Comparison of ENCODE assay signal across 14 cellular contexts in the genomic region with DNA sequence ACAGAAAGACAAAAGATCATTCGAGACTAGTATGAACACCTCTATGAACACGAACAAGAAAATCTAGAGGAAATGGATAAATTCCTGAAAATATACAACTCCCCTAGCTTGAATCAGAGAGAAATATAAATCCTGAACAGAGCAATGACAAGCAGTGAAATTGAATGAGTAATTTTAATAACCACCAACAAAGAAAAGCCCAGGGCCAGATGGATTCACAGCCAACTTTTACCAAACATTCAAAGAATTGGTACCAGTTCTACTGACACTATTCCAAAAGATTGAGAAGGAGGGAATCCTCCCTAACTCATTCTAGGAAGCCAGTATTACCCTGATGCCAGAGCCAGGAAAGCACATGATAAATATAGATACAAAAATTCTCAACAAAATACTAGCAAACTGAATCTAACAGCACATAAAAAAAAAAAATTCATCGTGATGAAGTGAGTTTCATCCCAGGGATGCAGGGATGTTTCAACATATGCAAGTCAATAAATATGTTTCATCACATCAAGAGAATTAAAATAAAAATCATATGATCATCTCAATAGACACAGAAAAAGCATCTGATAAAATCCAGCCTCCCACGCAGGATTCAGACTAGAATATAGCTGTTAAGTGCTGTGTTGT. TPM values are rescaled to one million over a fixed set of nuclear protein-coding genes. Genes with fewer than 3 reads are reported as not detected.
DNase-seq lines count a peak whose midpoint lies in the region; ATAC-seq and TF ChIP-seq lines count a peak whose summit lies in the region.
"Had no signal": no experiment of that assay in that cellular context is flagged by ENCODE, and none has a peak within 500 bp of the region (broad histone marks: within the 10 kb centered on the region; RNA-seq: fewer than 3 reads in every experiment).

No MANE protein-coding gene starts in this region.

- H3K9me3 Mint-ChIP-seq in activated naive CD4-positive, alpha-beta T cell treated with anti-CD3 and anti-CD28 coated beads, Interleukin-2, amount 50 U/mL, for 24 hours = no peaks in the 10 kb centered on the region
- no peaks in the 10 kb centered on the region for H3K9me3 Mint-ChIP-seq in stimulated activated naive CD8-positive, alpha-beta T cell treated with anti-CD3 and anti-CD28 coated beads, Interleukin-15, amount 100 ng/mL, for 72 hours

- no peaks in the 10 kb centered on the region for H3K9me3 ChIP-seq in PC-9 (ENCODE audit: insufficient read depth, low read depth)
- H3K9me3 ChIP-seq in effector memory CD4-positive, alpha-beta T cell (ENCODE audit: control insufficient read depth, low read length) = no peaks in the 10 kb centered on the region
- H3K9me3 ChIP-seq in transverse colon = no peaks in the 10 kb centered on the region
- H3K9me3 ChIP-seq: prostate gland had no signal

- no peaks in the 10 kb centered on the region for H3K79me2 ChIP-seq in PC-9 (ENCODE audit: low read depth)

- no peak overlapping the region for H3K4me2 ChIP-seq in PC-9

- peak overlapping the region; percentile 91 for H3K27ac Mint-ChIP-seq in activated naive CD4-positive, alpha-beta T cell treated with anti-CD3 and anti-CD28 coated beads, Interleukin-2, amount 50 U/mL, for 24 hours
- peak overlapping the region; percentile 89 to 92 for H3K27ac Mint-ChIP-seq in stimulated activated naive CD8-positive, alpha-beta T cell treated with anti-CD3 and anti-CD28 coated beads, Interleukin-15, amount 100 ng/mL, for 72 hours

- TF ChIP-seq EP300 in transverse colon (IDR thresholded peaks at IDR 0.05; ENCODE audit: low read depth) = no peak

- no peaks in the 10 kb centered on the region for H3K9me2 ChIP-seq in PC-9 (ENCODE audit: insufficient read depth)

- peaks cover 77% of the 10 kb centered on the region for H3K4me1 Mint-ChIP-seq in activated naive CD4-positive, alpha-beta T cell treated with anti-CD3 and anti-CD28 coated beads, Interleukin-2, amount 50 U/mL, for 24 hours
- H3K4me1 Mint-ChIP-seq in stimulated activated naive CD8-positive, alpha-beta T cell treated with anti-CD3 and anti-CD28 coated beads, Interleukin-15, amount 100 ng/mL, for 72 hours = peaks cover 70% of the 10 kb centered on the region

- H3K4me1 ChIP-seq in PC-9 (replicated peaks; ENCODE audit: insufficient read depth) = no peaks in the 10 kb centered on the region
- peaks cover 31% of the 10 kb centered on the region for H3K4me1 ChIP-seq in effector memory CD4-positive, alpha-beta T cell (ENCODE audit: control insufficient read depth, insufficient read depth, low read length, poor library complexity, severe bottlenecking)
- peaks cover 0 to 10% (median 5%) of the 10 kb centered on the region in 4 donors for H3K4me1 ChIP-seq in transverse colon
- H3K4me1 ChIP-seq: prostate gland had no signal

- no peaks in the 10 kb centered on the region for H3F3A ChIP-seq in PC-9 (ENCODE audit: insufficient read depth, low read depth)

- DNase-seq in activated naive CD4-positive, alpha-beta T cell (lab: John Stamatoyannopoulos, UW) = no peak
- DNase-seq in PC-9 (no peak), NAMALWA (ENCODE audit: low spot score) (no peak), transverse colon (no peak)
- no peak for DNase-seq in effector memory CD4-positive, alpha-beta T cell
- no peak for DNase-seq in stimulated activated naive CD8-positive, alpha-beta T cell treated with anti-CD3 and anti-CD28 coated beads, Interleukin-15, amount 100 ng/mL, for 72 hours
- DNase-seq: foreskin keratinocyte, NCI-H82, substantia nigra had no signal

- intact Hi-C loops in PC-9 (cut with micrococcal nuclease; ENCODE audit: unreplicated experiment) = no loop called here
- intact Hi-C loops in transverse colon (cut with DNase I; ENCODE audit: low total_unique reads) = no loop called here

- H3K27ac ChIP-seq in PC-9 = no peak overlapping the region
- peak overlapping the region; percentile 58 for H3K27ac ChIP-seq in effector memory CD4-positive, alpha-beta T cell (ENCODE audit: insufficient read depth, low read length, poor library complexity, severe bottlenecking)
- no peak overlapping the region for H3K27ac ChIP-seq in transverse colon
- H3K27ac ChIP-seq: foreskin keratinocyte, prostate gland, RWPE1 had no signal

- H3K4me3 ChIP-seq in PC-9 = no peak overlapping the region
- H3K4me3 ChIP-seq in effector memory CD4-positive, alpha-beta T cell (ENCODE audit: insufficient read depth, low read depth, low read length, poor library complexity, severe bottlenecking) = peak overlapping the region; percentile 27
- no peak overlapping the region for H3K4me3 ChIP-seq in transverse colon
- H3K4me3 ChIP-seq: prostate gland had no signal

- peak overlapping the region; percentile 84 for H3K4me3 Mint-ChIP-seq in activated naive CD4-positive, alpha-beta T cell treated with anti-CD3 and anti-CD28 coated beads, Interleukin-2, amount 50 U/mL, for 24 hours
- H3K4me3 Mint-ChIP-seq in stimulated activated naive CD8-positive, alpha-beta T cell treated with anti-CD3 and anti-CD28 coated beads, Interleukin-15, amount 100 ng/mL, for 72 hours = peak overlapping the region; percentile 77 to 82

- H3K36me3 ChIP-seq in PC-9 (ENCODE audit: low read depth) (no peaks in the 10 kb centered on the region), transverse colon (no peaks in the 10 kb centered on the region)
- H3K36me3 ChIP-seq in effector memory CD4-positive, alpha-beta T cell (ENCODE audit: control insufficient read depth, insufficient read depth, low read length) = no peaks in the 10 kb centered on the region
- H3K36me3 ChIP-seq: prostate gland had no signal

- POLR2A ChIA-PET in PC-9 (lab: Charles Lee; ENCODE audit: unreplicated experiment) = interaction anchor here (0.7 to 1.1 kb wide), 2 partner anchors 25 to 79 kb away, joined by 7 to 12 read pairs; partner anchors contain the start of gene PTGER4

- no peak for ATAC-seq in stimulated activated naive CD8-positive, alpha-beta T cell treated with anti-CD3 and anti-CD28 coated beads, Interleukin-15, amount 100 ng/mL, for 72 hours
- ATAC-seq in GM21737 (IDR thresholded peaks at IDR 0.05; ENCODE audit: unreplicated experiment) = no peak
- ATAC-seq: foreskin keratinocyte, HCT116 had no signal

- no TSS peak for BruUV-seq in PC-9 (replicated peaks; lab: Mats Ljungman, UMichigan)

- no peaks in the 10 kb centered on the region for H3K27me3 Mint-ChIP-seq in activated naive CD4-positive, alpha-beta T cell treated with anti-CD3 and anti-CD28 coated beads, Interleukin-2, amount 50 U/mL, for 24 hours
- H3K27me3 Mint-ChIP-seq in stimulated activated naive CD8-positive, alpha-beta T cell treated with anti-CD3 and anti-CD28 coated beads, Interleukin-15, amount 100 ng/mL, for 72 hours = no peaks in the 10 kb centered on the region

- in situ Hi-C loops in transverse colon (cut with MboI; ENCODE audit: low pct_ligation_motif_present in 1 of 4, low pct_unique_long_range_greater_than_20kb in 1 of 4, low sequenced_read_pairs in 3 of 4) = no loop called here

- no peaks in the 10 kb centered on the region for H4K20me1 ChIP-seq in PC-9 (ENCODE audit: insufficient read depth)

- H3K27me3 ChIP-seq in PC-9 (ENCODE audit: insufficient read depth, low read depth) = no peaks in the 10 kb centered on the region
- H3K27me3 ChIP-seq in effector memory CD4-positive, alpha-beta T cell (replicated peaks; ENCODE audit: control insufficient read depth, insufficient read depth, low read length, poor library complexity, severe bottlenecking) = no peaks in the 10 kb centered on the region
- no peaks in the 10 kb centered on the region for H3K27me3 ChIP-seq in transverse colon
- H3K27me3 ChIP-seq: foreskin keratinocyte had no signal

- no peak for TF ChIP-seq POLR2A in transverse colon (IDR thresholded peaks at IDR 0.05)

- WGBS in transverse colon (ENCODE audit: low coverage in 1 of 2), 2 donors = 77 to 86% methylated on average over 4 of the region's 4 CpGs

- CTCF ChIA-PET in PC-9 (lab: Charles Lee) = interaction anchor here (0.6 kb wide), 1 partner anchor 9 kb away, joined by 3 read pairs; no protein-coding TSS in a partner anchor

- TF ChIP-seq CTCF in PC-9 (conservative IDR thresholded peaks at IDR 0.05) (no peak), transverse colon (IDR thresholded peaks at IDR 0.05) (no peak)

- H2AFZ ChIP-seq in PC-9 = peak overlapping the region; percentile 40; the same call in 1 of the 2 replicates

- H3K36me3 Mint-ChIP-seq in activated naive CD4-positive, alpha-beta T cell treated with anti-CD3 and anti-CD28 coated beads, Interleukin-2, amount 50 U/mL, for 24 hours = no peaks in the 10 kb centered on the region

RNA-seq across cellular contexts. Expression of gene PTGER4, which starts 25.2 kb away (rescaled TPM):
- 15.7 and 22.4 TPM in 2 replicates for total RNA-seq in PC-9 (2021)
- total RNA-seq in transverse colon = 100 to 1,000 TPM in 3 of 4 donors, 10 to 100 TPM in 1; 39.6 to 127 (median 105) TPM
